Comparison of ENCODE assay signal across 20 cellular contexts in genomic region chr17:41656249-41657023, GRCh38. TPM values are rescaled to one million over a fixed set of nuclear protein-coding genes. Genes with fewer than 3 reads are reported as not detected.
DNase-seq lines count a peak whose midpoint lies in the region; ATAC-seq, FAIRE-seq and TF ChIP-seq lines count a peak whose summit lies in the region.
"Had no signal": no experiment of that assay in that cellular context is flagged by ENCODE, and none has a peak within 500 bp of the region (broad histone marks: within the 10 kb centered on the region; RNA-seq: fewer than 3 reads in every experiment).

No MANE protein-coding gene starts in this region.

- no peak for DNase-seq in activated CD8-positive, alpha-beta T cell treated with anti-CD3 and anti-CD28 coated beads, Interleukin-2, amount 10 ng/mL, durations not matched to agents 7 days and 5 days
- DNase-seq in activated CD8-positive, alpha-beta T cell treated with anti-CD3 and anti-CD28 coated beads for 36 hours = no peak
- DNase-seq in islet precursor cell = peak; percentile 65
- no peak for DNase-seq in GM12891 (ENCODE audit: insufficient read length, low spot score)
- DNase-seq in sciatic nerve (ENCODE audit: low spot score) = no peak
- no peak for DNase-seq in DMS53 (lab: John Stamatoyannopoulos, UW)
- DNase-seq: activated CD4-positive, alpha-beta T cell treated with anti-CD3 and anti-CD28 coated beads, Interleukin-2, amount 50 U/mL, for 48 hours; activated naive CD8-positive, alpha-beta T cell treated with anti-CD3 and anti-CD28 coated beads for 36 hours; effector memory CD4-positive, alpha-beta T cell; HFFc6; left ventricle myocardium inferior; natural killer cell; NCI-H2081; OCI-M1 had no signal

- H3K36me3 Mint-ChIP-seq in activated CD8-positive, alpha-beta T cell treated with anti-CD3 and anti-CD28 coated beads, Interleukin-2, amount 10 ng/mL, durations not matched to agents 7 days and 5 days (ENCODE audit: low read depth) = no peaks in the 10 kb centered on the region
- no peaks in the 10 kb centered on the region for H3K36me3 Mint-ChIP-seq in activated CD8-positive, alpha-beta T cell treated with anti-CD3 and anti-CD28 coated beads for 36 hours (ENCODE audit: low read depth)
- H3K36me3 Mint-ChIP-seq: activated naive CD8-positive, alpha-beta T cell treated with anti-CD3 and anti-CD28 coated beads for 36 hours; IgD-negative memory B cell; natural killer cell had no signal

- intact Hi-C loops in activated CD8-positive, alpha-beta T cell treated with anti-CD3 and anti-CD28 coated beads for 36 hours (cut with micrococcal nuclease) = no loop called here
- intact Hi-C loops in sciatic nerve (cut with DNase I) = no loop called here

- H3K4me3 Mint-ChIP-seq in activated CD8-positive, alpha-beta T cell treated with anti-CD3 and anti-CD28 coated beads, Interleukin-2, amount 10 ng/mL, durations not matched to agents 7 days and 5 days = no peak overlapping the region
- H3K4me3 Mint-ChIP-seq in activated CD8-positive, alpha-beta T cell treated with anti-CD3 and anti-CD28 coated beads for 36 hours = no peak overlapping the region
- H3K4me3 Mint-ChIP-seq: activated naive CD8-positive, alpha-beta T cell treated with anti-CD3 and anti-CD28 coated beads for 36 hours; HFFc6; IgD-negative memory B cell; natural killer cell had no signal

- H3K4me1 ChIP-seq in parathyroid adenoma (peaks cover 53% of the 10 kb centered on the region), urinary bladder (ENCODE audit: insufficient read depth) (no peaks in the 10 kb centered on the region)
- H3K4me1 ChIP-seq: BE2C, left ventricle myocardium inferior had no signal

- H3K27me3 Mint-ChIP-seq in activated CD8-positive, alpha-beta T cell treated with anti-CD3 and anti-CD28 coated beads, Interleukin-2, amount 10 ng/mL, durations not matched to agents 7 days and 5 days (ENCODE audit: low read depth) = no peaks in the 10 kb centered on the region
- H3K27me3 Mint-ChIP-seq in activated CD8-positive, alpha-beta T cell treated with anti-CD3 and anti-CD28 coated beads for 36 hours = peaks cover 3% of the 10 kb centered on the region
- H3K27me3 Mint-ChIP-seq: activated naive CD8-positive, alpha-beta T cell treated with anti-CD3 and anti-CD28 coated beads for 36 hours had no signal

- H3K9me3 ChIP-seq in parathyroid adenoma (ENCODE audit: control insufficient read depth, low read length) = no peaks in the 10 kb centered on the region
- H3K9me3 ChIP-seq: BE2C, left ventricle myocardium inferior had no signal

- 86% methylated on average over 16 of the region's 16 CpGs for WGBS in urinary bladder

- H3K79me2 ChIP-seq in parathyroid adenoma = no peaks in the 10 kb centered on the region

- H3K36me3 ChIP-seq in parathyroid adenoma (ENCODE audit: control insufficient read depth, insufficient read depth, low read length) (no peaks in the 10 kb centered on the region), urinary bladder (ENCODE audit: insufficient read depth) (no peaks in the 10 kb centered on the region)
- H3K36me3 ChIP-seq: BE2C, left ventricle myocardium inferior had no signal

- peak overlapping the region; percentile 51 for H3K9ac ChIP-seq in parathyroid adenoma

- CTCF ChIA-PET in activated CD8-positive, alpha-beta T cell treated with anti-CD3 and anti-CD28 coated beads, Interleukin-2, amount 10 ng/mL, durations not matched to agents 7 days and 5 days (lab: Charles Lee) = interaction anchor here (15.0 kb wide), 1 partner anchor 9 kb away, joined by 399 read pairs; no protein-coding TSS in a partner anchor
- CTCF ChIA-PET in activated CD8-positive, alpha-beta T cell treated with anti-CD3 and anti-CD28 coated beads for 36 hours (lab: Charles Lee) = no interaction called here

- H3K27ac Mint-ChIP-seq in activated CD8-positive, alpha-beta T cell treated with anti-CD3 and anti-CD28 coated beads, Interleukin-2, amount 10 ng/mL, durations not matched to agents 7 days and 5 days = peak overlapping the region; percentile 4
- no peak overlapping the region for H3K27ac Mint-ChIP-seq in activated CD8-positive, alpha-beta T cell treated with anti-CD3 and anti-CD28 coated beads for 36 hours
- H3K27ac Mint-ChIP-seq: activated naive CD8-positive, alpha-beta T cell treated with anti-CD3 and anti-CD28 coated beads for 36 hours; HFFc6; IgD-negative memory B cell; natural killer cell had no signal

- peak overlapping the region; percentile 94 for H2AFZ ChIP-seq in parathyroid adenoma

- POLR2A ChIA-PET in activated CD8-positive, alpha-beta T cell treated with anti-CD3 and anti-CD28 coated beads, Interleukin-2, amount 10 ng/mL, durations not matched to agents 7 days and 5 days (lab: Charles Lee) = no interaction called here
- POLR2A ChIA-PET in activated CD8-positive, alpha-beta T cell treated with anti-CD3 and anti-CD28 coated beads for 36 hours (lab: Charles Lee) = no interaction called here

- H3K27ac ChIP-seq in parathyroid adenoma (peak overlapping the region; percentile 99), urinary bladder (ENCODE audit: low read depth) (peak overlapping the region; percentile 85)
- H3K27ac ChIP-seq: 22Rv1, left ventricle myocardium inferior, VCaP had no signal

- no peak for TF ChIP-seq POLR2A in GM12891 (IDR thresholded peaks at IDR 0.05; ENCODE audit: low read depth, low read length)

- H3K4me1 Mint-ChIP-seq in activated CD8-positive, alpha-beta T cell treated with anti-CD3 and anti-CD28 coated beads, Interleukin-2, amount 10 ng/mL, durations not matched to agents 7 days and 5 days (ENCODE audit: low read depth) = no peaks in the 10 kb centered on the region
- H3K4me1 Mint-ChIP-seq in activated CD8-positive, alpha-beta T cell treated with anti-CD3 and anti-CD28 coated beads for 36 hours (ENCODE audit: low read depth) = no peaks in the 10 kb centered on the region
- H3K4me1 Mint-ChIP-seq: activated naive CD8-positive, alpha-beta T cell treated with anti-CD3 and anti-CD28 coated beads for 36 hours; natural killer cell had no signal

- peak overlapping the region; percentile 28 for H3K4me2 ChIP-seq in parathyroid adenoma (ENCODE audit: low read length)

- no peak for ATAC-seq in activated CD8-positive, alpha-beta T cell treated with anti-CD3 and anti-CD28 coated beads, Interleukin-2, amount 10 ng/mL, durations not matched to agents 7 days and 5 days
- ATAC-seq in activated CD8-positive, alpha-beta T cell treated with anti-CD3 and anti-CD28 coated beads for 36 hours = no peak
- ATAC-seq in sciatic nerve = no peak
- ATAC-seq: natural killer cell had no signal

- no peaks in the 10 kb centered on the region for H3K9me3 Mint-ChIP-seq in activated CD8-positive, alpha-beta T cell treated with anti-CD3 and anti-CD28 coated beads, Interleukin-2, amount 10 ng/mL, durations not matched to agents 7 days and 5 days (ENCODE audit: insufficient read depth)
- H3K9me3 Mint-ChIP-seq in activated CD8-positive, alpha-beta T cell treated with anti-CD3 and anti-CD28 coated beads for 36 hours = no peaks in the 10 kb centered on the region
- H3K9me3 Mint-ChIP-seq: activated naive CD8-positive, alpha-beta T cell treated with anti-CD3 and anti-CD28 coated beads for 36 hours; HFFc6; IgD-negative memory B cell; natural killer cell had no signal

- FAIRE-seq in GM12891 (lab: Jason Lieb, UNC) = no peak

- no peak for TF ChIP-seq CTCF in activated CD8-positive, alpha-beta T cell treated with anti-CD3 and anti-CD28 coated beads for 36 hours (IDR thresholded peaks at IDR 0.05)
- no peak for TF ChIP-seq CTCF in parathyroid adenoma (IDR thresholded peaks at IDR 0.05)

- no peak overlapping the region for H3K4me3 ChIP-seq in parathyroid adenoma (ENCODE audit: low read depth, low read length)
- no peak overlapping the region for H3K4me3 ChIP-seq in urinary bladder (ENCODE audit: low read depth, low read length)
- H3K4me3 ChIP-seq: left ventricle myocardium inferior had no signal

- H3K27me3 ChIP-seq in parathyroid adenoma (ENCODE audit: control insufficient read depth, insufficient read depth, low read length) = no peaks in the 10 kb centered on the region
- H3K27me3 ChIP-seq: BE2C had no signal

TF ChIP-seq in GM12891, 5 proteins besides CTCF, POLR2A, EP300 and RAD21:
- TF ChIP-seq TAF1 (IDR thresholded peaks at IDR 0.05; ENCODE audit: low read depth, low read length) (no peak), POLR2AphosphoS5 (IDR thresholded peaks at IDR 0.05; ENCODE audit: low read depth, low read length) (no peak), POU2F2 (IDR thresholded peaks at IDR 0.05; ENCODE audit: low read depth, low read length) (no peak)

RNA-seq across cellular contexts. Expression of gene KRT17, which starts 32.1 kb away (rescaled TPM):
- total RNA-seq in activated CD8-positive, alpha-beta T cell treated with anti-CD3 and anti-CD28 coated beads, Interleukin-2, amount 10 ng/mL, durations not matched to agents 7 days and 5 days = not detected
- total RNA-seq in activated CD8-positive, alpha-beta T cell treated with anti-CD3 and anti-CD28 coated beads for 36 hours = not detected
- total RNA-seq in urinary bladder (33.5 TPM), sciatic nerve (not detected)
- polyA plus RNA-seq in urinary bladder = 72.1 TPM
- 2.0 TPM for polyA plus RNA-seq in GM12891 (2012; ENCODE audit: low read depth, missing spikeins)
- total RNA-seq: activated naive CD8-positive, alpha-beta T cell treated with anti-CD3 and anti-CD28 coated beads for 36 hours; left ventricle myocardium inferior; natural killer cell had no signal
- polyA plus RNA-seq: IgD-negative memory B cell had no signal

RNA-seq across cellular contexts. Expression of gene EIF1, which starts 32.2 kb away (rescaled TPM):
- 100 to 1,000 TPM; 661 to 670 TPM for total RNA-seq in activated CD8-positive, alpha-beta T cell treated with anti-CD3 and anti-CD28 coated beads, Interleukin-2, amount 10 ng/mL, durations not matched to agents 7 days and 5 days
- total RNA-seq in activated CD8-positive, alpha-beta T cell treated with anti-CD3 and anti-CD28 coated beads for 36 hours = 100 to 1,000 TPM; 924 to 930 TPM
- total RNA-seq in urinary bladder = 96.6 TPM
- polyA plus RNA-seq in urinary bladder = 649 TPM
- 764 TPM for polyA plus RNA-seq in GM12891 (2012; ENCODE audit: low read depth, missing spikeins)
- 891 TPM for total RNA-seq in sciatic nerve

RNA-seq across cellular contexts. Expression of gene KRT16, which starts 43.9 kb away (rescaled TPM):
- not detected for total RNA-seq in activated CD8-positive, alpha-beta T cell treated with anti-CD3 and anti-CD28 coated beads, Interleukin-2, amount 10 ng/mL, durations not matched to agents 7 days and 5 days
- total RNA-seq in activated CD8-positive, alpha-beta T cell treated with anti-CD3 and anti-CD28 coated beads for 36 hours = not detected
- total RNA-seq in urinary bladder = not detected
- 0.20 TPM for polyA plus RNA-seq in urinary bladder
- polyA plus RNA-seq in GM12891 (2012; ENCODE audit: low read depth, missing spikeins) = not detected
- 0.85 TPM for total RNA-seq in sciatic nerve
- total RNA-seq: activated naive CD8-positive, alpha-beta T cell treated with anti-CD3 and anti-CD28 coated beads for 36 hours; left ventricle myocardium inferior; natural killer cell had no signal
- polyA plus RNA-seq: IgD-negative memory B cell had no signal

RNA-seq across cellular contexts. Expression of gene GAST, which starts 55.7 kb away (rescaled TPM):
- total RNA-seq in activated CD8-positive, alpha-beta T cell treated with anti-CD3 and anti-CD28 coated beads, Interleukin-2, amount 10 ng/mL, durations not matched to agents 7 days and 5 days = not detected
- not detected for total RNA-seq in activated CD8-positive, alpha-beta T cell treated with anti-CD3 and anti-CD28 coated beads for 36 hours
- not detected for total RNA-seq in urinary bladder
- polyA plus RNA-seq in urinary bladder = not detected
- polyA plus RNA-seq in GM12891 (2012; ENCODE audit: low read depth, missing spikeins) = not detected
- not detected for total RNA-seq in sciatic nerve
- total RNA-seq: activated naive CD8-positive, alpha-beta T cell treated with anti-CD3 and anti-CD28 coated beads for 36 hours; HFFc6; left ventricle myocardium inferior; natural killer cell had no signal
- polyA plus RNA-seq: IgD-negative memory B cell had no signal

Comparison
In these comparisons a context has a peak if more than half of its experiments do, and no peak if none do; other contexts are left out.
1. RNA of gene KRT17, which starts 32.1 kb away (total RNA-seq): 33.5 TPM in urinary bladder (single experiment); not detected in activated CD8-positive, alpha-beta T cell treated with anti-CD3 and anti-CD28 coated beads for 36 hours, not detected in activated CD8-positive, alpha-beta T cell treated with anti-CD3 and anti-CD28 coated beads, Interleukin-2, amount 10 ng/mL, durations not matched to agents 7 days and 5 days and not detected in sciatic nerve (single experiment); every median in the first group is over 10 times any median in the second.